ENCODE assay signal across 13 cellular contexts in the genomic region with DNA sequence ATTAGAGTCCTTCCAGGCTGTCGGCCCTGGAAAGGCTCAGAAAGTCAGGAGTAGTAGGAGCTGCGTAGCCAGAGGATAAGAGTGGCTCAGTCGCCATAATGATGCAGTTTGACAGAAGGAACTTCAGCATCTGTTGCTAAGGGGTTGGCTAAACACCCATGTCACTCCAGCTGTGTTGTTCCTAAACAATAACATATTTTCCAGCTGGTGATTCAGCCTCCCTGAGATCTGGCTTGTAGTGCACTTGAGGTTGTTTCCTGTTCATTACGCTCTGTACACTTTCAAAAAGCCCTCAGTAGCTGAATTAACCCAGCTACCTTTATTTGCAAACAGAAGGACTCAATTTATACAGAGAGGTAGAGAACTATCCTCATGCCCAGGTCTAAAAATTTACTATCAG. TPM values are rescaled to one million over a fixed set of nuclear protein-coding genes. Genes with fewer than 3 reads are reported as not detected.
A peak's percentile ranks its signal among the peaks of the same experiment; 100 is the strongest.
DNase-seq lines count a peak whose midpoint lies in the region; ATAC-seq and TF ChIP-seq lines count a peak whose summit lies in the region.
"Had no signal": no experiment of that assay in that cellular context is flagged by ENCODE, and none has a peak within 500 bp of the region (broad histone marks: within the 10 kb centered on the region; RNA-seq: fewer than 3 reads in every experiment).

No MANE protein-coding gene starts in this region.

- H3K9me3 Mint-ChIP-seq in naive thymus-derived CD8-positive, alpha-beta T cell: no peaks in the 10 kb centered on the region
- H3K9me3 Mint-ChIP-seq in progenitor cell of endocrine pancreas (ENCODE audit: low read depth): no peaks in the 10 kb centered on the region
- H3K9me3 Mint-ChIP-seq: activated CD4-positive, alpha-beta memory T cell treated with anti-CD3 and anti-CD28 coated beads, Interleukin-2, amount 10 ng/mL, durations not matched to agents 7 days and 5 days; activated naive CD8-positive, alpha-beta T cell treated with anti-CD3 and anti-CD28 coated beads, Interleukin-2, amount 50 U/mL, for 24 hours; natural killer cell had no signal

- no peak for ATAC-seq in naive thymus-derived CD8-positive, alpha-beta T cell
- ATAC-seq: activated naive CD8-positive, alpha-beta T cell treated with anti-CD3 and anti-CD28 coated beads, Interleukin-2, amount 50 U/mL, for 24 hours; natural killer cell had no signal

- TF ChIP-seq CTCF in epithelial cell of esophagus (IDR thresholded peaks at IDR 0.05; ENCODE audit: insufficient read depth, low read depth, low read length, missing control alignments): no peak
- TF ChIP-seq CTCF in vagina (IDR thresholded peaks at IDR 0.05): no peak
- TF ChIP-seq CTCF in progenitor cell of endocrine pancreas (IDR thresholded peaks at IDR 0.05; ENCODE audit: unreplicated experiment): no peak

- POLR2A ChIA-PET in naive thymus-derived CD8-positive, alpha-beta T cell (lab: Charles Lee): no interaction called here

- H3K4me1 ChIP-seq in vagina: peaks cover 42% of the 10 kb centered on the region

- H3K27ac ChIP-seq in KOPT-K1 (ENCODE audit: low read depth, low read length, poor library complexity, severe bottlenecking): peak overlapping the region; percentile 27
- H3K27ac ChIP-seq in vagina: no peak overlapping the region
- H3K27ac ChIP-seq: testis had no signal

- no peak overlapping the region for H3K4me3 ChIP-seq in epithelial cell of esophagus (ENCODE audit: low read length)
- H3K4me3 ChIP-seq in vagina: no peak overlapping the region
- H3K4me3 ChIP-seq: testis had no signal

- peak; percentile 96 for DNase-seq in NCI-H345 (lab: John Stamatoyannopoulos, UW)
- peak; percentile 53 for DNase-seq in epithelial cell of esophagus (ENCODE audit: low read depth)
- peak; percentile 69 for DNase-seq in smooth muscle cell of the brain vasculature (ENCODE audit: low read depth, low spot score)
- DNase-seq in vagina (ENCODE audit: extremely low spot score in 2 of 2): no peak
- DNase-seq in naive thymus-derived CD8-positive, alpha-beta T cell: no peak
- DNase-seq in progenitor cell of endocrine pancreas (ENCODE audit: low spot score, unreplicated experiment): no peak
- DNase-seq: activated CD4-positive, alpha-beta memory T cell treated with anti-CD3 and anti-CD28 coated beads, Interleukin-2, amount 10 ng/mL, durations not matched to agents 7 days and 5 days; activated naive CD8-positive, alpha-beta T cell treated with anti-CD3 and anti-CD28 coated beads, Interleukin-2, amount 50 U/mL, for 24 hours; Karpas-422; natural killer cell; stimulated activated CD4-positive, alpha-beta T cell treated with anti-CD3 and anti-CD28 coated beads, Interleukin-4, amount 100 ng/mL, for 24 hours; testis had no signal

- H3K4me3 Mint-ChIP-seq in naive thymus-derived CD8-positive, alpha-beta T cell: no peak overlapping the region
- no peak overlapping the region for H3K4me3 Mint-ChIP-seq in progenitor cell of endocrine pancreas (ENCODE audit: low read depth)
- H3K4me3 Mint-ChIP-seq: activated CD4-positive, alpha-beta memory T cell treated with anti-CD3 and anti-CD28 coated beads, Interleukin-2, amount 10 ng/mL, durations not matched to agents 7 days and 5 days; activated naive CD8-positive, alpha-beta T cell treated with anti-CD3 and anti-CD28 coated beads, Interleukin-2, amount 50 U/mL, for 24 hours; natural killer cell had no signal

- TF ChIP-seq POLR2A in vagina (IDR thresholded peaks at IDR 0.05): no peak

- H3K36me3 ChIP-seq in KOPT-K1 (ENCODE audit: insufficient read depth, low read length) (no peaks in the 10 kb centered on the region), vagina (no peaks in the 10 kb centered on the region)

- no peak overlapping the region for H3K27ac Mint-ChIP-seq in naive thymus-derived CD8-positive, alpha-beta T cell
- no peak overlapping the region for H3K27ac Mint-ChIP-seq in progenitor cell of endocrine pancreas
- H3K27ac Mint-ChIP-seq: activated CD4-positive, alpha-beta memory T cell treated with anti-CD3 and anti-CD28 coated beads, Interleukin-2, amount 10 ng/mL, durations not matched to agents 7 days and 5 days; activated naive CD8-positive, alpha-beta T cell treated with anti-CD3 and anti-CD28 coated beads, Interleukin-2, amount 50 U/mL, for 24 hours; natural killer cell had no signal

- no peaks in the 10 kb centered on the region for H3K27me3 ChIP-seq in vagina
- H3K27me3 ChIP-seq: testis had no signal

- H3K4me1 Mint-ChIP-seq in naive thymus-derived CD8-positive, alpha-beta T cell: no peaks in the 10 kb centered on the region
- no peaks in the 10 kb centered on the region for H3K4me1 Mint-ChIP-seq in progenitor cell of endocrine pancreas (ENCODE audit: low read depth)
- H3K4me1 Mint-ChIP-seq: activated naive CD8-positive, alpha-beta T cell treated with anti-CD3 and anti-CD28 coated beads, Interleukin-2, amount 50 U/mL, for 24 hours had no signal

- no peaks in the 10 kb centered on the region for H3K9me3 ChIP-seq in KOPT-K1 (ENCODE audit: insufficient read depth, low read length, poor library complexity, severe bottlenecking)
- H3K9me3 ChIP-seq in vagina: no peaks in the 10 kb centered on the region
- H3K9me3 ChIP-seq: testis had no signal

- H3K36me3 Mint-ChIP-seq in naive thymus-derived CD8-positive, alpha-beta T cell: no peaks in the 10 kb centered on the region
- no peaks in the 10 kb centered on the region for H3K36me3 Mint-ChIP-seq in progenitor cell of endocrine pancreas (ENCODE audit: insufficient read depth)
- H3K36me3 Mint-ChIP-seq: natural killer cell had no signal

- H3K27me3 Mint-ChIP-seq in naive thymus-derived CD8-positive, alpha-beta T cell: peaks cover 0 to 6% (median 2%) of the 10 kb centered on the region in 5 donors
- H3K27me3 Mint-ChIP-seq in progenitor cell of endocrine pancreas: peaks cover 3% of the 10 kb centered on the region
- H3K27me3 Mint-ChIP-seq: activated naive CD8-positive, alpha-beta T cell treated with anti-CD3 and anti-CD28 coated beads, Interleukin-2, amount 50 U/mL, for 24 hours had no signal

- intact Hi-C loops in vagina (cut with DNase I): no loop called here

RNA-seq across cellular contexts. Expression of a gene that starts 39.7 kb away (rescaled TPM):
- total RNA-seq in vagina (222 TPM), progenitor cell of endocrine pancreas (5.1 and 5.9 TPM in 2 replicates)
- total RNA-seq in naive thymus-derived CD8-positive, alpha-beta T cell: 1 to 10 TPM; 1.1 to 1.2 TPM
- 1 to 10 TPM in 1 of 3 donors, under 1 TPM in 2; 0.16 to 1.7 (median 0.23) TPM for polyA plus RNA-seq in naive thymus-derived CD8-positive, alpha-beta T cell

Comparison
In these comparisons a context has a peak if more than half of its experiments do, and no peak if none do; other contexts are left out.
1. DNase-seq: peak in NCI-H345 (single experiment), epithelial cell of esophagus (single experiment) and smooth muscle cell of the brain vasculature (single experiment); none in vagina (0 of 2), naive thymus-derived CD8-positive, alpha-beta T cell (0 of 10) and progenitor cell of endocrine pancreas (single experiment).
2. RNA of a gene that starts 39.7 kb away (total RNA-seq): 222 TPM in vagina (single experiment); 5.1 to 5.9 TPM in progenitor cell of endocrine pancreas and 1.1 to 1.2 TPM in naive thymus-derived CD8-positive, alpha-beta T cell; every median in the first group is over 10 times any median in the second.